1 cellular context compared by ENCODE assay signal in the genomic region with DNA sequence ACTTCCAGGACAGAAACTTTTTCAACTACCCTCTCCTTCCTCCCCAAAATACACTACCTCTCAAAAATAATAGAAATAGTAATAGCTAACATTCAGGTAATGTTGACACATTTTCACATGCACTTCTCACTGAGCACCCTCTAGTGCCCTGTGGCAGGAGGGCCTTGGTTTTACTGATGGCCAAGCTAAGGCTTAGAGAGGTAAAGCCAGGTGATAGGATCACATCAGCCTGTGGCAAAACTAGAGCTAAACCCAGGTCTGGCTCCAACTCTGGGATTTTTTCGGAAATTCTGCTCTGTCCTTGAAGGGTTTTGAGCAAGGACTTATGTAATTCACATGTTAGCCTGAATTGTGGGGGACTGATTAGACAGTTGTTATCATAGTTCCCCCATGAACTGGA.
TF ChIP-seq lines count a peak whose summit lies in the region.

No MANE protein-coding gene starts in this region.

TF ChIP-seq in GM12878, 131 proteins besides CTCF, POLR2A, EP300 and RAD21 (continued from another document):
- no peak for TF ChIP-seq CEBPZ (IDR thresholded peaks at IDR 0.05; ENCODE audit: low read depth, low read length)
- TF ChIP-seq NFXL1 (IDR thresholded peaks at IDR 0.05; ENCODE audit: borderline replicate concordance), result no peak
- TF ChIP-seq, protein P1, sequence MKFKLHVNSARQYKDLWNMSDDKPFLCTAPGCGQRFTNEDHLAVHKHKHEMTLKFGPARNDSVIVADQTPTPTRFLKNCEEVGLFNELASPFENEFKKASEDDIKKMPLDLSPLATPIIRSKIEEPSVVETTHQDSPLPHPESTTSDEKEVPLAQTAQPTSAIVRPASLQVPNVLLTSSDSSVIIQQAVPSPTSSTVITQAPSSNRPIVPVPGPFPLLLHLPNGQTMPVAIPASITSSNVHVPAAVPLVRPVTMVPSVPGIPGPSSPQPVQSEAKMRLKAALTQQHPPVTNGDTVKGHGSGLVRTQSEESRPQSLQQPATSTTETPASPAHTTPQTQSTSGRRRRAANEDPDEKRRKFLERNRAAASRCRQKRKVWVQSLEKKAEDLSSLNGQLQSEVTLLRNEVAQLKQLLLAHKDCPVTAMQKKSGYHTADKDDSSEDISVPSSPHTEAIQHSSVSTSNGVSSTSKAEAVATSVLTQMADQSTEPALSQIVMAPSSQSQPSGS (IDR thresholded peaks at IDR 0.05; ENCODE audit: low read length), result no peak
- TF ChIP-seq GABPA (IDR thresholded peaks at IDR 0.05; ENCODE audit: low read depth), result no peak
- no peak for TF ChIP-seq TCF12 (IDR thresholded peaks at IDR 0.05; ENCODE audit: low read depth, low read length)
- TF ChIP-seq ZNF274 (IDR thresholded peaks at IDR 0.05; ENCODE audit: insufficient read depth, insufficient read length), result no peak
- TF ChIP-seq HDGF (IDR thresholded peaks at IDR 0.05), result no peak
- TF ChIP-seq PML (IDR thresholded peaks at IDR 0.05; ENCODE audit: low read length), result no peak
- TF ChIP-seq SUZ12 (IDR thresholded peaks at IDR 0.05; ENCODE audit: unreplicated experiment), result no peak
- TF ChIP-seq, protein P2, sequence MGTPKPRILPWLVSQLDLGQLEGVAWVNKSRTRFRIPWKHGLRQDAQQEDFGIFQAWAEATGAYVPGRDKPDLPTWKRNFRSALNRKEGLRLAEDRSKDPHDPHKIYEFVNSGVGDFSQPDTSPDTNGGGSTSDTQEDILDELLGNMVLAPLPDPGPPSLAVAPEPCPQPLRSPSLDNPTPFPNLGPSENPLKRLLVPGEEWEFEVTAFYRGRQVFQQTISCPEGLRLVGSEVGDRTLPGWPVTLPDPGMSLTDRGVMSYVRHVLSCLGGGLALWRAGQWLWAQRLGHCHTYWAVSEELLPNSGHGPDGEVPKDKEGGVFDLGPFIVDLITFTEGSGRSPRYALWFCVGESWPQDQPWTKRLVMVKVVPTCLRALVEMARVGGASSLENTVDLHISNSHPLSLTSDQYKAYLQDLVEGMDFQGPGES (IDR thresholded peaks at IDR 0.05), result no peak
- no peak for TF ChIP-seq HCFC1 (IDR thresholded peaks at IDR 0.05; ENCODE audit: low read length)
- TF ChIP-seq ASH2L (IDR thresholded peaks at IDR 0.05; ENCODE audit: borderline replicate concordance, low read depth), result no peak
- no peak for TF ChIP-seq ZNF217 (IDR thresholded peaks at IDR 0.05)
- no peak for TF ChIP-seq ZBED1 (IDR thresholded peaks at IDR 0.05; ENCODE audit: borderline replicate concordance)
- no peak for TF ChIP-seq STAT1 (conservative IDR thresholded peaks at IDR 0.05)
- no peak for TF ChIP-seq ZNF384 (IDR thresholded peaks at IDR 0.05; ENCODE audit: borderline replicate concordance, low read depth, low read length)
- TF ChIP-seq, protein P3, sequence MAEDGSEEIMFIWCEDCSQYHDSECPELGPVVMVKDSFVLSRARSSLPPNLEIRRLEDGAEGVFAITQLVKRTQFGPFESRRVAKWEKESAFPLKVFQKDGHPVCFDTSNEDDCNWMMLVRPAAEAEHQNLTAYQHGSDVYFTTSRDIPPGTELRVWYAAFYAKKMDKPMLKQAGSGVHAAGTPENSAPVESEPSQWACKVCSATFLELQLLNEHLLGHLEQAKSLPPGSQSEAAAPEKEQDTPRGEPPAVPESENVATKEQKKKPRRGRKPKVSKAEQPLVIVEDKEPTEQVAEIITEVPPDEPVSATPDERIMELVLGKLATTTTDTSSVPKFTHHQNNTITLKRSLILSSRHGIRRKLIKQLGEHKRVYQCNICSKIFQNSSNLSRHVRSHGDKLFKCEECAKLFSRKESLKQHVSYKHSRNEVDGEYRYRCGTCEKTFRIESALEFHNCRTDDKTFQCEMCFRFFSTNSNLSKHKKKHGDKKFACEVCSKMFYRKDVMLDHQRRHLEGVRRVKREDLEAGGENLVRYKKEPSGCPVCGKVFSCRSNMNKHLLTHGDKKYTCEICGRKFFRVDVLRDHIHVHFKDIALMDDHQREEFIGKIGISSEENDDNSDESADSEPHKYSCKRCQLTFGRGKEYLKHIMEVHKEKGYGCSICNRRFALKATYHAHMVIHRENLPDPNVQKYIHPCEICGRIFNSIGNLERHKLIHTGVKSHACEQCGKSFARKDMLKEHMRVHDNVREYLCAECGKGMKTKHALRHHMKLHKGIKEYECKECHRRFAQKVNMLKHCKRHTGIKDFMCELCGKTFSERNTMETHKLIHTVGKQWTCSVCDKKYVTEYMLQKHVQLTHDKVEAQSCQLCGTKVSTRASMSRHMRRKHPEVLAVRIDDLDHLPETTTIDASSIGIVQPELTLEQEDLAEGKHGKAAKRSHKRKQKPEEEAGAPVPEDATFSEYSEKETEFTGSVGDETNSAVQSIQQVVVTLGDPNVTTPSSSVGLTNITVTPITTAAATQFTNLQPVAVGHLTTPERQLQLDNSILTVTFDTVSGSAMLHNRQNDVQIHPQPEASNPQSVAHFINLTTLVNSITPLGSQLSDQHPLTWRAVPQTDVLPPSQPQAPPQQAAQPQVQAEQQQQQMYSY (CRISPR knock-in tag; IDR thresholded peaks at IDR 0.05), result no peak
TF ChIP-seq in GM12878: peak in this region for 0.
